8 cellular contexts compared by ENCODE assay signal in genomic region chr15:90000175-90000923, GRCh38. TPM values are rescaled to one million over a fixed set of nuclear protein-coding genes. Genes with fewer than 3 reads are reported as not detected.
DNase-seq lines count a peak whose midpoint lies in the region; ATAC-seq, FAIRE-seq and TF ChIP-seq lines count a peak whose summit lies in the region.

No MANE protein-coding gene starts in this region.

- intact Hi-C loops in naive thymus-derived CD4-positive, alpha-beta T cell (cut with micrococcal nuclease): loop anchor here (2.0 to 5.0 kb wide), 5 partner anchors 37 to 100 kb away; no protein-coding TSS in a partner anchor

- DNase-seq in 8988T (peak; percentile 40), GM12891 (ENCODE audit: insufficient read length, low spot score) (peak; percentile 55), T-cell (peak in 3 of 34 experiments; percentile 3 to 23 (median 8)), erythroblast (lab: John Stamatoyannopoulos, UW) (peak; percentile 43 to 50), glomerular visceral epithelial cell (ENCODE audit: extremely low spot score) (no peak)
- DNase-seq in naive thymus-derived CD4-positive, alpha-beta T cell: peak in 3 of 9 donors; percentile 11 to 18 (median 16)
- no peak for DNase-seq in activated CD8-positive, alpha-beta memory T cell treated with anti-CD3 and anti-CD28 coated beads for 24 hours

- FAIRE-seq in GM12891 (lab: Jason Lieb, UNC): no peak

- no peaks in the 10 kb centered on the region for H3K36me3 Mint-ChIP-seq in T-cell
- peaks cover 0 to 3% (median 0%) of the 10 kb centered on the region in 5 donors for H3K36me3 Mint-ChIP-seq in naive thymus-derived CD4-positive, alpha-beta T cell

- POLR2A ChIA-PET in T-cell (lab: Charles Lee): interaction anchor here in 1 of 2 donors (0.6 kb wide), 1 partner anchor 920 kb away, joined by 5 read pairs; no protein-coding TSS in a partner anchor
- POLR2A ChIA-PET in naive thymus-derived CD4-positive, alpha-beta T cell (lab: Charles Lee): interaction anchor here (0.5 to 0.9 kb wide), 3 partner anchors 59 to 102 kb away, joined by 3 to 6 read pairs (median 4); partner anchors contain the start of gene IDH2

- H3K27me3 ChIP-seq in naive thymus-derived CD4-positive, alpha-beta T cell (ENCODE audit: control insufficient read depth in 2 of 2, insufficient read depth in 2 of 2, low read length in 2 of 2): no peaks in the 10 kb centered on the region

- no peaks in the 10 kb centered on the region for H3K27me3 Mint-ChIP-seq in T-cell
- H3K27me3 Mint-ChIP-seq in naive thymus-derived CD4-positive, alpha-beta T cell: peaks cover 0 to 17% (median 0%) of the 10 kb centered on the region in 5 donors

- H3K9me3 ChIP-seq in naive thymus-derived CD4-positive, alpha-beta T cell (ENCODE audit: control insufficient read depth in 2 of 3, low read length in 3 of 3): no peaks in the 10 kb centered on the region

- peaks cover 5 to 6% of the 10 kb centered on the region in 2 donors for H3K4me1 ChIP-seq in naive thymus-derived CD4-positive, alpha-beta T cell (ENCODE audit: control insufficient read depth in 2 of 2, insufficient read depth in 2 of 2, low read length in 2 of 2)

- TF ChIP-seq POLR2A in GM12891 (IDR thresholded peaks at IDR 0.05; ENCODE audit: low read depth, low read length) (no peak), erythroblast (IDR thresholded peaks at IDR 0.05; ENCODE audit: low read length) (no peak)

- CTCF ChIA-PET in T-cell (lab: Charles Lee): no interaction called here
- CTCF ChIA-PET in naive thymus-derived CD4-positive, alpha-beta T cell (lab: Charles Lee): interaction anchor here (0.8 kb wide), 1 partner anchor 71 kb away, joined by 3 read pairs; no protein-coding TSS in a partner anchor

- peaks cover 37 to 41% (median 40%) of the 10 kb centered on the region in 3 donors for H3K4me1 Mint-ChIP-seq in T-cell
- H3K4me1 Mint-ChIP-seq in naive thymus-derived CD4-positive, alpha-beta T cell: peaks cover 34 to 43% (median 37%) of the 10 kb centered on the region in 7 donors

- H3K27ac Mint-ChIP-seq in T-cell: peak overlapping the region; percentile 95
- H3K27ac Mint-ChIP-seq in naive thymus-derived CD4-positive, alpha-beta T cell: peak overlapping the region in 8 of 9 donors; percentile 89 to 100 (median 92)

- ATAC-seq in T-cell (replicated peaks in 1 of 4): peak in 1 of 4 experiments; percentile 11
- no peak for ATAC-seq in naive thymus-derived CD4-positive, alpha-beta T cell
- ATAC-seq in HG02642 (IDR thresholded peaks at IDR 0.05; ENCODE audit: poor library complexity, unreplicated experiment): no peak

- no peaks in the 10 kb centered on the region for H3K36me3 ChIP-seq in naive thymus-derived CD4-positive, alpha-beta T cell (ENCODE audit: control insufficient read depth in 2 of 3, insufficient read depth in 3 of 3, low read length in 3 of 3)

- peak overlapping the region; percentile 59 for H3K27ac ChIP-seq in naive thymus-derived CD4-positive, alpha-beta T cell (ENCODE audit: low read depth, low read length)

- no peaks in the 10 kb centered on the region for H3K9me3 Mint-ChIP-seq in T-cell
- H3K9me3 Mint-ChIP-seq in naive thymus-derived CD4-positive, alpha-beta T cell: peaks cover 0 to 5% (median 0%) of the 10 kb centered on the region in 11 donors

- peak overlapping the region; percentile 86 for H3K4me3 ChIP-seq in naive thymus-derived CD4-positive, alpha-beta T cell (ENCODE audit: low read length)

- peak overlapping the region; percentile 92 to 96 (median 95) for H3K4me3 Mint-ChIP-seq in T-cell
- peak overlapping the region; percentile 89 to 98 (median 98) for H3K4me3 Mint-ChIP-seq in naive thymus-derived CD4-positive, alpha-beta T cell

TF ChIP-seq in GM12891, 5 proteins besides CTCF, POLR2A, EP300 and RAD21:
- TF ChIP-seq SPI1 (IDR thresholded peaks at IDR 0.05; ENCODE audit: low read depth, low read length) (no peak), PAX5 (IDR thresholded peaks at IDR 0.05; ENCODE audit: insufficient read depth, low read length, severe bottlenecking) (no peak), POLR2AphosphoS5 (IDR thresholded peaks at IDR 0.05; ENCODE audit: low read depth, low read length) (no peak), TAF1 (IDR thresholded peaks at IDR 0.05; ENCODE audit: low read depth, low read length) (no peak), POU2F2 (IDR thresholded peaks at IDR 0.05; ENCODE audit: low read depth, low read length) (no peak)
TF ChIP-seq in GM12891: peak in this region for 0.

RNA-seq across cellular contexts. Expression of gene ZNF710, which starts 0.8 kb away (rescaled TPM):
- 5.9 TPM for polyA plus RNA-seq in GM12891 (2012; ENCODE audit: low read depth, missing spikeins)
- total RNA-seq in T-cell: 10 to 100 TPM; 11.8 to 21.2 (median 17.7) TPM
- total RNA-seq in naive thymus-derived CD4-positive, alpha-beta T cell: 10 to 100 TPM in 4 of 5 experiments, 1 to 10 TPM in 1; 7.3 to 28.8 (median 21.8) TPM
- polyA plus RNA-seq in naive thymus-derived CD4-positive, alpha-beta T cell: 1 to 10 TPM in 1 of 2 donors, under 1 TPM in 1; 0.77 to 2.7 TPM

Comparison
In these comparisons a context has a peak if more than half of its experiments do, and no peak if none do; other contexts are left out.
1. DNase-seq: peak in 8988T (single experiment), GM12891 (single experiment) and erythroblast (2 of 2); none in glomerular visceral epithelial cell (single experiment) and activated CD8-positive, alpha-beta memory T cell treated with anti-CD3 and anti-CD28 coated beads for 24 hours (single experiment).